10 cellular contexts compared by ENCODE assay signal in the genomic region with DNA sequence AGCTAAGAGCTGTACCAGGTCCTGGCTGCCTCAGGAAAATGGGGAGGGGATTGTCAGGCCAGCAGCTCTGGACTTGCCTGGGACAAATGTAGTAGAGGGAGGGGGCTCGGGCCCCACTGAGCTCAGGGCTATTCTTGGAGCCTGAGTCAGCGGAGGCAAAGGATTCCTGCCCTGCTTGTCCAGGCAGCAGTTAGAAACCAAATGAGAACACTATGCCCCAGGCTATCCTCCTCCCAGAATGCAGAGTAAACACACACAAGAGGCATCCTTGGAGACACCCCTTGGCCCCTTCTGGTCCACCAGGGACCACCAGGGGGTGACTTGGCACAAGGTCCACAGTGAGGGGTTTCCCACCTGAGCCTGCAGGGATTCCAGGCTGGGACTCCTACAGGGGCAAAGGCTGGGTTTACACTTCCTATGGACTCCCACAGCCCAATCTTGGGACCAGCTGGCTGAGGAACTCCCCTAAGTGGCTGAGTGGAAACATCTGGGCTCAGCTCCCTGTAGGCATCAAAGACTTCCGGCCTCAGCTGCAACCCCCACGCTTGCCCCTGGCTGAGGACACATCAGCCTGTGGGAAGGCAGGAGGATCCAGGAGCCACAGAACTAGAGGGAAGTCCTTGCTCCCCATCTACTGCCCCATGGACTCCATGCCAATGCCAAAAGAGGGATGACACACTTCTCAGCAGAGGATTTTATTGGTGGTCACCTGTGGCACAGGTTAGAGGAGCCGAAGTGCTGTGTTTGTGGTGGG. TPM values are rescaled to one million over a fixed set of nuclear protein-coding genes. Genes with fewer than 3 reads are reported as not detected.
DNase-seq lines count a peak whose midpoint lies in the region; ATAC-seq and TF ChIP-seq lines count a peak whose summit lies in the region.
"Had no signal": no experiment of that assay in that cellular context is flagged by ENCODE, and none has a peak within 500 bp of the region (broad histone marks: within the 10 kb centered on the region; RNA-seq: fewer than 3 reads in every experiment).

No MANE protein-coding gene starts in this region.

- DNase-seq in AG09309 (ENCODE audit: low read depth) (peak; percentile 88), Peyer's patch (peak in 1 of 3 donors; percentile 53), fibroblast of gingiva (ENCODE audit: low read depth) (peak; percentile 97), nephron progenitor cell (no peak), SHP77 (lab: John Stamatoyannopoulos, UW) (no peak), ecto neural progenitor cell (ENCODE audit: low spot score) (no peak), T-cell (no peak)

- H3K36me3 Mint-ChIP-seq in nephron progenitor cell (ENCODE audit: low read depth) (peaks cover 35% of the 10 kb centered on the region), T-cell (peaks cover 33% of the 10 kb centered on the region)

- H3K27ac Mint-ChIP-seq in nephron progenitor cell (peak overlapping the region; percentile 82), T-cell (no peak overlapping the region)
- H3K27ac Mint-ChIP-seq: activated naive CD4-positive, alpha-beta T cell treated with anti-CD3 and anti-CD28 coated beads, Interleukin-2, amount 50 U/mL, for 24 hours had no signal

- H3K27me3 Mint-ChIP-seq in nephron progenitor cell (ENCODE audit: low read depth, poor library complexity) (no peaks in the 10 kb centered on the region), T-cell (peaks cover 9 to 16% of the 10 kb centered on the region in 2 donors)

- ATAC-seq in HG03159 (IDR thresholded peaks at IDR 0.05; ENCODE audit: unreplicated experiment): no peak
- ATAC-seq in T-cell (replicated peaks in 1 of 4): no peak

- H3K27ac ChIP-seq in Peyer's patch: peak overlapping the region; percentile 62 to 87 (median 72)

- H3K36me3 ChIP-seq in Peyer's patch: peaks cover 0 to 49% (median 0%) of the 10 kb centered on the region in 3 donors

- H3K9me3 Mint-ChIP-seq in nephron progenitor cell (no peaks in the 10 kb centered on the region), T-cell (no peaks in the 10 kb centered on the region)
- H3K9me3 Mint-ChIP-seq: activated naive CD4-positive, alpha-beta T cell treated with anti-CD3 and anti-CD28 coated beads, Interleukin-2, amount 50 U/mL, for 24 hours had no signal

- H3K4me1 Mint-ChIP-seq in nephron progenitor cell (peaks cover 36% of the 10 kb centered on the region), T-cell (peaks cover 6 to 9% (median 6%) of the 10 kb centered on the region in 3 donors)
- H3K4me1 Mint-ChIP-seq: activated naive CD4-positive, alpha-beta T cell treated with anti-CD3 and anti-CD28 coated beads, Interleukin-2, amount 50 U/mL, for 24 hours had no signal

- POLR2A ChIA-PET in T-cell (lab: Charles Lee): no interaction called here

- H3K4me3 Mint-ChIP-seq in nephron progenitor cell: no peak overlapping the region
- H3K4me3 Mint-ChIP-seq in T-cell: no peak overlapping the region
- H3K4me3 Mint-ChIP-seq: activated naive CD4-positive, alpha-beta T cell treated with anti-CD3 and anti-CD28 coated beads, Interleukin-2, amount 50 U/mL, for 24 hours had no signal

- no peak for TF ChIP-seq POLR2A in Peyer's patch (IDR thresholded peaks at IDR 0.05)

- H3K4me1 ChIP-seq in Peyer's patch: peaks cover 0 to 30% (median 3%) of the 10 kb centered on the region in 4 donors

- TF ChIP-seq CTCF in AG09309 (IDR thresholded peaks at IDR 0.05; ENCODE audit: control insufficient read depth, insufficient read depth, low read depth, low read length, missing control alignments): peak; percentile 8
- no peak for TF ChIP-seq CTCF in Peyer's patch (IDR thresholded peaks at IDR 0.05)
- no peak for TF ChIP-seq CTCF in nephron progenitor cell (IDR thresholded peaks at IDR 0.05)

- CTCF ChIA-PET in T-cell (lab: Charles Lee): no interaction called here

- H3K4me3 ChIP-seq in AG09309 (ENCODE audit: control insufficient read depth, low read depth, low read length) (peak overlapping the region; percentile 24), Peyer's patch (no peak overlapping the region)

- no peaks in the 10 kb centered on the region for H3K27me3 ChIP-seq in Peyer's patch

- no peaks in the 10 kb centered on the region for H3K9me3 ChIP-seq in Peyer's patch

RNA-seq across cellular contexts. Expression of gene COL7A1, which starts 3.4 kb away (rescaled TPM):
- total RNA-seq in Peyer's patch (100 to 1,000 TPM in 1 of 4 donors, 10 to 100 TPM in 2, 1 to 10 TPM in 1; 7.5 to 101 (median 21.7) TPM), T-cell (1 to 10 TPM in 3 of 5 donors, under 1 TPM in 2; 0.33 to 2.3 (median 1.3) TPM)

RNA-seq across cellular contexts. Expression of gene UQCRC1, which starts 10.9 kb away (rescaled TPM):
- total RNA-seq in Peyer's patch (100 to 1,000 TPM; 313 to 857 (median 761) TPM), T-cell (100 to 1,000 TPM in 2 of 5 donors, 10 to 100 TPM in 3; 93.0 to 109 (median 98.4) TPM)

RNA-seq across cellular contexts. Expression of gene TMEM89, which starts 23.1 kb away (rescaled TPM):
- total RNA-seq in Peyer's patch: not detected
- under 1 TPM in 1 of 5 donors, not detected in 4; 0.39 TPM for total RNA-seq in T-cell
- total RNA-seq: pulmonary artery endothelial cell had no signal

RNA-seq across cellular contexts. Expression of gene UCN2, which starts 34.9 kb away (rescaled TPM):
- total RNA-seq in Peyer's patch: 1 to 10 TPM in 1 of 4 donors, not detected in 3; 1.7 TPM
- under 1 TPM in 1 of 5 donors, not detected in 4; 0.16 TPM for total RNA-seq in T-cell

RNA-seq across cellular contexts. Expression of gene SLC26A6, which starts 36.8 kb away (rescaled TPM):
- total RNA-seq in Peyer's patch: 100 to 1,000 TPM; 143 to 249 (median 194) TPM
- 10 to 100 TPM; 16.2 to 36.4 (median 29.2) TPM for total RNA-seq in T-cell

Comparison
In these comparisons a context has a peak if more than half of its experiments do, and no peak if none do; other contexts are left out.
1. DNase-seq: peak in AG09309 (single experiment) and fibroblast of gingiva (single experiment); none in nephron progenitor cell (single experiment), SHP77 (0 of 2), ecto neural progenitor cell (single experiment) and T-cell (0 of 34).